9 cellular contexts compared by ENCODE assay signal in the genomic region with DNA sequence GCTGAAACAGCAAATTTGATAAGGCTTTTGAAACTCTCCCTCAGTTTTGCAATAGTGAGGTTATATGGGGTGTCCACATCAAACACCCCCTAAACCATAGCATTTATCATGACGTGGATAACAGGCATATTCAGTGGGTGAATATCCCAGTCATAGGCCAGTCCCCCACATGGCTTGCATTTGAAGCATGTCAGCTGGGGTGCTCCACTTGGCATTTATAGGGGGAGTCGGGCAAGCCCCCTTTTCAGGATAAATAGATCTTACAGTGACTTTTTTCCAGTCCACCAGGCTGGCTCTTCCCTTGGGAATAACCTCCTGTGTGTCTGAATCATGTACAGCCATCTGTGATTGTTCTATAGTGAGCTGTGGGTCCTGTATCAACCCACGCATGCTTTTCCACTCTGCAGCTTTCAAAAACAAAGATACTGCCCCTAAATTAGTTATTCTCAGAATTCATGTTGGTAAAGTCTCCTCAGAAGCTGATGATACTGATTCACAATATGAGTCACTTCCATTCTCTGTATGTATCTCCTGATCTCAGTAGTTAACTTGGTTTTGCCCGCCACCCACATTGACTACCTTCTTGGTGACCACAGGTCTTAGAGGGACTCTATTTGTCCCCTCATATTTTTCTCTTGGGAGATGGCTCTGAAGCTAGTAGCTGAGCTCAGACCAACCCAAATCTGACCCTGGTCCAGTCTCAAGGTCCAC.
DNase-seq lines count a peak whose midpoint lies in the region; ATAC-seq and TF ChIP-seq lines count a peak whose summit lies in the region.
"Had no signal": no experiment of that assay in that cellular context is flagged by ENCODE, and none has a peak within 500 bp of the region (broad histone marks: within the 10 kb centered on the region; RNA-seq: fewer than 3 reads in every experiment).

No MANE protein-coding gene starts in this region.

- H3K36me3 ChIP-seq in ACC112 (ENCODE audit: insufficient read depth, low read length), result no peaks in the 10 kb centered on the region

- H3K36me3 Mint-ChIP-seq in CD14-positive monocyte, result no peaks in the 10 kb centered on the region

- H3K4me3 ChIP-seq in ACC112 (ENCODE audit: low read depth, low read length) (peak overlapping the region; percentile 24; the same call in 1 of the 2 replicates), astrocyte of the spinal cord (ENCODE audit: low read depth, low read length) (no peak overlapping the region)

- in situ Hi-C loops in astrocyte of the spinal cord (cut with HindIII; ENCODE audit: low sequenced_read_pairs), result no loop called here

- H3K27me3 ChIP-seq in ACC112 (ENCODE audit: insufficient read depth, low read length), result peaks cover 5% of the 10 kb centered on the region; the same call in 1 of the 2 replicates

- ATAC-seq in GM19328 (IDR thresholded peaks at IDR 0.05; ENCODE audit: unreplicated experiment) (peak; percentile 69), HG03460 (IDR thresholded peaks at IDR 0.05; ENCODE audit: unreplicated experiment) (peak; percentile 89), GM19397 (IDR thresholded peaks at IDR 0.05; ENCODE audit: unreplicated experiment) (no peak)

- H3K4me1 ChIP-seq in ACC112 (ENCODE audit: control insufficient read depth, insufficient read depth, low read length, unreplicated experiment), result peaks cover 6% of the 10 kb centered on the region

- H3K4me3 Mint-ChIP-seq in CD14-positive monocyte, result no peak overlapping the region

- H3K79me2 ChIP-seq in ACC112 (ENCODE audit: control insufficient read depth, insufficient read depth, low read length, unreplicated experiment), result no peaks in the 10 kb centered on the region

- H3K27ac Mint-ChIP-seq in CD14-positive monocyte, result no peak overlapping the region

- intact Hi-C loops in CD14-positive monocyte (cut with micrococcal nuclease), result no loop called here

- peaks cover 0 to 7% (median 4%) of the 10 kb centered on the region in 3 donors for H3K27me3 Mint-ChIP-seq in CD14-positive monocyte (ENCODE audit: low read depth in 3 of 3)

- H2AFZ ChIP-seq in ACC112 (ENCODE audit: low read length, unreplicated experiment), result no peak overlapping the region

- H3K4me1 Mint-ChIP-seq in CD14-positive monocyte, result no peaks in the 10 kb centered on the region

- no peak for TF ChIP-seq CTCF in astrocyte of the spinal cord (IDR thresholded peaks at IDR 0.05; ENCODE audit: low read depth, low read length)
- no peak for TF ChIP-seq CTCF in CD14-positive monocyte (IDR thresholded peaks at IDR 0.05)

- no peak overlapping the region for H3K27ac ChIP-seq in ACC112 (ENCODE audit: low read depth, low read length)

- DNase-seq in astrocyte of the spinal cord (ENCODE audit: low read depth, low spot score) (peak; percentile 9), CD14-positive monocyte (ENCODE audit: low spot score) (no peak), activated gamma-delta T cell treated with Interleukin-2 at 50 U/mL for 16 hours (no peak), NAMALWA (ENCODE audit: low spot score) (no peak)
- DNase-seq: GDM1 had no signal

- peaks cover 0 to 4% (median 0%) of the 10 kb centered on the region in 7 donors for H3K9me3 Mint-ChIP-seq in CD14-positive monocyte
